24 cellular contexts compared by ENCODE assay signal in genomic region chr5:59637878-59638580, GRCh38.
"Had no signal": no experiment of that assay in that cellular context is flagged by ENCODE, and none has a peak within 500 bp of the region (broad histone marks: within the 10 kb centered on the region; RNA-seq: fewer than 3 reads in every experiment).

No MANE protein-coding gene starts in this region.

- H3K27ac ChIP-seq: lower lobe of right lung, psoas muscle, right atrium auricular region, thyroid gland, WERI-Rb-1 had no signal

- H3K4me1 ChIP-seq: lower lobe of right lung, right atrium auricular region, thyroid gland had no signal

- H3K27ac Mint-ChIP-seq: activated naive CD8-positive, alpha-beta T cell treated with anti-CD3 and anti-CD28 coated beads for 36 hours; activated T-helper 2 cell treated with anti-CD3 and anti-CD28 coated beads, Interferon-gamma antibody, Interleukin-2, Interleukin-4, amounts not matched to agents 10 μg/mL and 5 μg/mL and 100 μg/mL, durations not matched to agents 14 hours and 24 hours and 36 hours; natural killer cell; T-cell; T-helper 2 cell treated with Interferon-gamma antibody and Interleukin-4, amounts not matched to agents 5 μg/mL and 100 μg/mL, for 36 hours had no signal

- H3K9me3 Mint-ChIP-seq: T-helper 2 cell treated with Interferon-gamma antibody and Interleukin-4, amounts not matched to agents 5 μg/mL and 100 μg/mL, for 36 hours had no signal

- H3K36me3 Mint-ChIP-seq: activated naive CD8-positive, alpha-beta T cell treated with anti-CD3 and anti-CD28 coated beads for 36 hours; T-cell had no signal

- ATAC-seq: activated T-cell treated with anti-CD3 and anti-CD28 coated beads, Interleukin-2, amount 50 U/mL, for 4 hours; left lobe of liver; lower lobe of right lung; natural killer cell; psoas muscle; stimulated activated naive CD8-positive, alpha-beta T cell treated with anti-CD3 and anti-CD28 coated beads, Interleukin-15, Interleukin-2, amounts not matched to agents 100 U/mL and 50 U/mL, for 24 hours; T-cell had no signal

- H3K4me3 ChIP-seq: lower lobe of right lung, psoas muscle, right atrium auricular region, thyroid gland had no signal

- H3K27me3 ChIP-seq: right atrium auricular region, thyroid gland had no signal

- H3K36me3 ChIP-seq: lower lobe of right lung, right atrium auricular region, thyroid gland, WERI-Rb-1 had no signal

- H3K4me3 Mint-ChIP-seq: activated naive CD8-positive, alpha-beta T cell treated with anti-CD3 and anti-CD28 coated beads for 36 hours; activated T-cell treated with anti-CD3 and anti-CD28 coated beads, Interleukin-2, amount 50 U/mL, for 4 hours; natural killer cell; T-cell; T-helper 2 cell treated with Interferon-gamma antibody and Interleukin-4, amounts not matched to agents 5 μg/mL and 100 μg/mL, for 36 hours had no signal

- H3K27me3 Mint-ChIP-seq: T-cell had no signal

- H3K9me3 ChIP-seq: lower lobe of right lung, psoas muscle, right atrium auricular region, thyroid gland had no signal

- H3K4me1 Mint-ChIP-seq: activated naive CD8-positive, alpha-beta T cell treated with anti-CD3 and anti-CD28 coated beads for 36 hours; natural killer cell; T-cell had no signal

- DNase-seq: activated CD4-positive, alpha-beta T cell treated with anti-CD3 and anti-CD28 coated beads, Interleukin-2, amount 50 U/mL, for 4 hours; activated CD4-positive, CD25-positive, alpha-beta regulatory T cell treated with anti-CD3 and anti-CD28 coated beads, Interleukin-2, amount 50 U/mL, for 72 hours; activated CD8-positive, alpha-beta memory T cell treated with anti-CD3 and anti-CD28 coated beads, Interleukin-2, amount 50 U/mL, for 48 hours; activated naive CD4-positive, alpha-beta T cell treated with Interleukin-2 at 50 U/mL for 16 hours; activated naive CD8-positive, alpha-beta T cell treated with anti-CD3 and anti-CD28 coated beads for 36 hours; activated T-cell treated with anti-CD3 and anti-CD28 coated beads, Interleukin-2, amount 50 U/mL, for 4 hours; cerebellar nuclear complex; cortex of kidney; erythroblast; foreskin melanocyte; lower lobe of right lung; natural killer cell; psoas muscle; stimulated activated CD4-positive, alpha-beta T cell treated with anti-CD3 and anti-CD28 coated beads, Interleukin-12 subunit alpha, Interleukin-12 subunit beta, amount 100 ng/mL, for 4 hours; stimulated activated CD4-positive, alpha-beta T cell treated with anti-CD3 and anti-CD28 coated beads, Interleukin-4, amount 100 ng/mL, for 4 hours; stimulated activated naive CD8-positive, alpha-beta T cell treated with anti-CD3 and anti-CD28 coated beads, Interleukin-15, Interleukin-2, amounts not matched to agents 100 U/mL and 50 U/mL, for 24 hours; substantia nigra; T-cell; thyroid gland; WERI-Rb-1 had no signal
